Comparison of ENCODE assay signal across 8 cellular contexts in the genomic region with DNA sequence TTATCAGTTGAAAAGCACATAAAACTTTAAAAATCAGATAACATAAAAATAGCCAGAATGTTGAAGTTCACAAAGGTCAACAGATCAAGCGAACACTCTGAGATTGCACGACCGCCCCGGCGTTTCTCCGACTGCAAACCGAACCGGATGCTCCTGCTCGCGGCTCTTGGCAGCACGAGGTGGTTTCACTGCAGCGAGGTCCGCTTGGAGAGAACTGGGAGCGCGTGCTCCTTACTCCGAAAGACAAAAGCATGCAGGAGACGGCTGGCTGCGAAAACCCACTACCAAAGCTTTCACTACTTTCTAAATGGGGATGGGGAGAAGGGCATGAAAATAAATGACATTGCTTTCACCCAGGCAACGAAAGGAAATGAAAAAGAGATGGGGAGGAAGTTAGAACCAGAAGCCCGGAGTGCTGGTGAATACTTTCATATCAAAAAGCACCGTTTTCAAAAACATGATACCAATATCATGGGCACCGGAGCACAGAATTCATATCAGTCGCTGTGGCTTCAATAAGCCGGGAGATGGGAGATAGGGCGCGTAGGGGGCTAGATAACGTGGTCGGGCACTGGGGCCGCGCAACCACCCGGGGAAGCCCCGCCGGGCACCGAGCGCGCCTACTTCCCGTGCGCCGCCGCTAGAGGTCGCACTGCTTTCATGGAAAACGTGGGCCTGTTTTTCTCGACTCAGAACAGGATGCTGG. TPM values are rescaled to one million over a fixed set of nuclear protein-coding genes. Genes with fewer than 3 reads are reported as not detected.
A peak's percentile ranks its signal among the peaks of the same experiment; 100 is the strongest.
DNase-seq lines count a peak whose midpoint lies in the region; ATAC-seq and TF ChIP-seq lines count a peak whose summit lies in the region.

No MANE protein-coding gene starts in this region.

- intact Hi-C loops in head of caudate nucleus (cut with DNase I), result loop anchor here (10.0 kb wide), 1 partner anchor 608 kb away; no protein-coding TSS in a partner anchor

- H3K9me3 ChIP-seq in thoracic aorta, result no peaks in the 10 kb centered on the region

- H3K27me3 ChIP-seq in thoracic aorta (replicated peaks; ENCODE audit: insufficient read depth), result no peaks in the 10 kb centered on the region

- peak; percentile 54 for DNase-seq in DMS79 (lab: John Stamatoyannopoulos, UW)
- peak; percentile 41 for DNase-seq in LNCaP clone FGC (ENCODE audit: low read depth)
- DNase-seq in SK-N-DZ (ENCODE audit: low spot score), result peak; percentile 77
- peak; percentile 87 for DNase-seq in activated naive CD4-positive, alpha-beta T cell treated with anti-CD3 and anti-CD28 coated beads, Interleukin-2, amount 50 U/mL, for 16 hours
- DNase-seq in head of caudate nucleus, result peak; percentile 59 to 92 (median 82)
- peak; percentile 92 for DNase-seq in osteocyte (ENCODE audit: extremely low spot score, unreplicated experiment)
- peak; percentile 26 for DNase-seq in thoracic aorta (ENCODE audit: low spot score)

- H3K4me1 ChIP-seq in thoracic aorta (ENCODE audit: control insufficient read depth in 1 of 2, low read depth in 2 of 2), result no peaks in the 10 kb centered on the region

- TF ChIP-seq CTCF in LNCaP clone FGC (IDR thresholded peaks at IDR 0.05; ENCODE audit: control insufficient read depth, extremely low read depth, insufficient read depth) (peak; percentile 94), osteocyte (IDR thresholded peaks at IDR 0.05) (peak; percentile 98), thoracic aorta (IDR thresholded peaks at IDR 0.05) (peak; percentile 96)

- ATAC-seq in GM21723 (IDR thresholded peaks at IDR 0.05; ENCODE audit: unreplicated experiment) (peak; percentile 82), thoracic aorta (ENCODE audit: insufficient number of reproducible peaks, low FRiP score, low read depth) (peak; percentile 63)

- H3K4me1 Mint-ChIP-seq in osteocyte (ENCODE audit: unreplicated experiment), result peaks cover 20% of the 10 kb centered on the region

- H3K4me3 ChIP-seq in LNCaP clone FGC (ENCODE audit: low read depth, low read length), result peak overlapping the region; percentile 49
- H3K4me3 ChIP-seq in thoracic aorta, result peak overlapping the region; percentile 76

- H3K36me3 ChIP-seq in thoracic aorta, result peaks cover 9% of the 10 kb centered on the region

- no peak overlapping the region for H3K27ac ChIP-seq in thoracic aorta

- no peak overlapping the region for H3K27ac Mint-ChIP-seq in osteocyte (ENCODE audit: unreplicated experiment)

- H3K9me3 Mint-ChIP-seq in osteocyte (ENCODE audit: unreplicated experiment), result no peaks in the 10 kb centered on the region

- H3K36me3 Mint-ChIP-seq in osteocyte (ENCODE audit: unreplicated experiment), result peaks cover 8% of the 10 kb centered on the region

- H3K27me3 Mint-ChIP-seq in osteocyte (ENCODE audit: unreplicated experiment), result peaks cover 10% of the 10 kb centered on the region

- H3K4me3 Mint-ChIP-seq in osteocyte (ENCODE audit: unreplicated experiment), result peak overlapping the region; percentile 81

RNA-seq across cellular contexts. Expression of a gene that starts 8.3 kb away (rescaled TPM):
- not detected in 2 replicates for polyA plus RNA-seq in SK-N-DZ (2014; cell fraction: cytosol; rRNA removed)
- not detected in 2 replicates for polyA plus RNA-seq in SK-N-DZ (2014; cell fraction: nucleus; rRNA removed)
- total RNA-seq in osteocyte (not detected in 2 replicates), thoracic aorta (not detected)

Comparison
In these comparisons a context has a peak if more than half of its experiments do, and no peak if none do; other contexts are left out.
1. DNase-seq: peak in every context shown above with its lines; median percentile 92 in osteocyte; 87 in activated naive CD4-positive, alpha-beta T cell treated with anti-CD3 and anti-CD28 coated beads, Interleukin-2, amount 50 U/mL, for 16 hours; 82 in head of caudate nucleus; 77 in SK-N-DZ; 54 in DMS79; 41 in LNCaP clone FGC; 26 in thoracic aorta.